In genomic region chr15:72227720-72228119, GRCh38 we compare ENCODE assay signal across 1 cellular context.
TF ChIP-seq lines count a peak whose summit lies in the region.

No MANE protein-coding gene starts in this region.

TF ChIP-seq in WTC11, 78 proteins besides CTCF, POLR2A, EP300 and RAD21 (continued from another document):
- no peak for TF ChIP-seq MLX (CRISPR knock-in tag; IDR thresholded peaks at IDR 0.05)
- TF ChIP-seq ATF2 (CRISPR knock-in tag; IDR thresholded peaks at IDR 0.05; ENCODE audit: borderline replicate concordance, low read depth), result no peak
- TF ChIP-seq ZNF512 (CRISPR knock-in tag; IDR thresholded peaks at IDR 0.05; ENCODE audit: borderline replicate concordance), result no peak
- no peak for TF ChIP-seq IRF2 (CRISPR knock-in tag; IDR thresholded peaks at IDR 0.05; ENCODE audit: borderline replicate concordance, low read depth)
- TF ChIP-seq ERG (CRISPR knock-in tag; IDR thresholded peaks at IDR 0.05), result no peak
